In genomic region chr3:161057518-161057917, GRCh38 we compare ENCODE assay signal across 24 cellular contexts. TPM values are rescaled to one million over a fixed set of nuclear protein-coding genes. Genes with fewer than 3 reads are reported as not detected.
DNase-seq lines count a peak whose midpoint lies in the region; ATAC-seq and TF ChIP-seq lines count a peak whose summit lies in the region.
"Had no signal": no experiment of that assay in that cellular context is flagged by ENCODE, and none has a peak within 500 bp of the region (broad histone marks: within the 10 kb centered on the region; RNA-seq: fewer than 3 reads in every experiment).

No MANE protein-coding gene starts in this region.

- no peak for TF ChIP-seq CTCF in GM23338 (conservative IDR thresholded peaks at IDR 0.05; ENCODE audit: low read depth in 2 of 2)

- ATAC-seq in GM23338 (no peak), HG02870 (IDR thresholded peaks at IDR 0.05; ENCODE audit: unreplicated experiment) (no peak)
- ATAC-seq: GM12878 had no signal

- peaks cover 1% of the 10 kb centered on the region for H3K27me3 Mint-ChIP-seq in GM23338 (ENCODE audit: insufficient read depth, low read depth, poor library complexity)
- H3K27me3 Mint-ChIP-seq: CD4-positive, alpha-beta memory T cell; CD8-positive, alpha-beta memory T cell had no signal

- 0 out of 3 replicates have a peak, but pooled peaks cover 2% of the 10 kb centered on the region for H3K4me1 Mint-ChIP-seq in GM23338
- H3K4me1 Mint-ChIP-seq: CD4-positive, CD25-positive, alpha-beta regulatory T cell; CD8-positive, alpha-beta memory T cell had no signal

- H3K27ac ChIP-seq in GM23338 (ENCODE audit: low read depth) = no peak overlapping the region
- H3K27ac ChIP-seq: BLaER1 had no signal

- no peak overlapping the region for H3K4me2 ChIP-seq in GM23338
- H3K4me2 ChIP-seq: BLaER1 had no signal

- DNase-seq in GM23338 (ENCODE audit: low spot score) = peak; percentile 35
- peak; percentile 53 for DNase-seq in left kidney (ENCODE audit: low read depth, low spot score)
- DNase-seq in NCI-H446 treated with DMSO at 0.1 percent for 48 hours (lab: John Stamatoyannopoulos, UW) = no peak
- no peak for DNase-seq in mucosa of gallbladder (ENCODE audit: low spot score)
- DNase-seq: 8988T; ACHN; BE2C; C1 segment of cervical spinal cord; CD4-positive, alpha-beta memory T cell; CD4-positive, CD25-positive, alpha-beta regulatory T cell; CD8-positive, alpha-beta memory T cell; COR-L47; DMS 273 treated with DMSO at 0.1 percent for 48 hours; DMS153; DMS53; DMS79; DND-41; EL; GDM1 had no signal

- H3K9me3 Mint-ChIP-seq in GM23338 = no peaks in the 10 kb centered on the region

- no peaks in the 10 kb centered on the region; the same call in 1 of the 2 replicates for H4K20me1 ChIP-seq in GM23338 (replicated peaks; ENCODE audit: insufficient read depth)
- H4K20me1 ChIP-seq: BLaER1 had no signal

- H3K36me3 ChIP-seq in GM23338 (ENCODE audit: insufficient read depth) = no peaks in the 10 kb centered on the region
- H3K36me3 ChIP-seq: BE2C, BLaER1 had no signal

- H3K4me3 ChIP-seq in GM23338 = no peak overlapping the region
- H3K4me3 ChIP-seq: BLaER1, GM12878 had no signal

- no peak overlapping the region for H2AFZ ChIP-seq in GM23338

- H3K36me3 Mint-ChIP-seq in GM23338 (ENCODE audit: low read depth) = no peaks in the 10 kb centered on the region
- H3K36me3 Mint-ChIP-seq: CD4-positive, alpha-beta memory T cell; CD4-positive, CD25-positive, alpha-beta regulatory T cell had no signal

- no peak overlapping the region for H3K4me3 Mint-ChIP-seq in GM23338
- H3K4me3 Mint-ChIP-seq: CD14-positive monocyte; CD4-positive, alpha-beta memory T cell; CD4-positive, CD25-positive, alpha-beta regulatory T cell; CD8-positive, alpha-beta memory T cell had no signal

- H3K27me3 ChIP-seq in GM23338 (ENCODE audit: insufficient read depth) = no peaks in the 10 kb centered on the region
- H3K27me3 ChIP-seq: BE2C, BLaER1 had no signal

- no peaks in the 10 kb centered on the region for H3K9me2 ChIP-seq in GM23338 (ENCODE audit: insufficient read depth)

- peak overlapping the region; percentile 39; the same call in 1 of the 2 replicates for H3K27ac Mint-ChIP-seq in GM23338
- H3K27ac Mint-ChIP-seq: CD14-positive monocyte; CD4-positive, CD25-positive, alpha-beta regulatory T cell; CD8-positive, alpha-beta memory T cell had no signal

- H3K79me2 ChIP-seq in GM23338 (replicated peaks; ENCODE audit: insufficient read depth) = no peaks in the 10 kb centered on the region

- H3K4me1 ChIP-seq in GM23338 (ENCODE audit: insufficient read depth) = no peaks in the 10 kb centered on the region
- H3K4me1 ChIP-seq: BLaER1 had no signal

- H3F3A ChIP-seq in GM23338 (replicated peaks; ENCODE audit: low read depth) = no peaks in the 10 kb centered on the region

TF ChIP-seq in GM23338, 12 proteins besides CTCF, POLR2A, EP300 and RAD21 (continues in another document):
- TF ChIP-seq EZH2phosphoT487 (IDR thresholded peaks at IDR 0.05; ENCODE audit: unreplicated experiment) (no peak), NANOG (IDR thresholded peaks at IDR 0.05; ENCODE audit: borderline replicate concordance) (no peak), REST (IDR thresholded peaks at IDR 0.05; ENCODE audit: unreplicated experiment) (no peak), ZNF331 (CRISPR knock-in tag; IDR thresholded peaks at IDR 0.05; ENCODE audit: low read depth) (no peak), CREB1 (CRISPR knock-in tag; IDR thresholded peaks at IDR 0.05; ENCODE audit: low read depth) (no peak), ZNF462 (CRISPR knock-in tag; IDR thresholded peaks at IDR 0.05) (no peak), STAT1 (IDR thresholded peaks at IDR 0.05; ENCODE audit: unreplicated experiment) (no peak), ZNF114 (CRISPR knock-in tag; IDR thresholded peaks at IDR 0.05) (no peak), JUNB (IDR thresholded peaks at IDR 0.05; ENCODE audit: unreplicated experiment) (no peak)

RNA-seq across cellular contexts. Expression of gene B3GALNT1, which starts 47.6 kb away (rescaled TPM):
- 5.9 and 8.3 TPM in 2 replicates for total RNA-seq in GM23338 (2014; rRNA removed; shearing (Covaris generic))
- 3.1 and 3.3 TPM in 2 replicates for polyA plus RNA-seq in GM23338 (2016; fragmentation: Nextera tagmentation; extraction: Ambion mirVana)
- 13.4 TPM for total RNA-seq in mucosa of gallbladder
- total RNA-seq: G401 had no signal

Comparison
In these comparisons a context has a peak if more than half of its experiments do, and no peak if none do; other contexts are left out.
1. DNase-seq: peak in GM23338 (single experiment) and left kidney (single experiment); none in NCI-H446 treated with DMSO at 0.1 percent for 48 hours (single experiment) and mucosa of gallbladder (single experiment).